ENCODE assay signal across 9 cellular contexts in genomic region chr5:52771343-52772039, GRCh38. TPM values are rescaled to one million over a fixed set of nuclear protein-coding genes. Genes with fewer than 3 reads are reported as not detected.
DNase-seq lines count a peak whose midpoint lies in the region; ATAC-seq and TF ChIP-seq lines count a peak whose summit lies in the region.
"Had no signal": no experiment of that assay in that cellular context is flagged by ENCODE, and none has a peak within 500 bp of the region (broad histone marks: within the 10 kb centered on the region; RNA-seq: fewer than 3 reads in every experiment).

No MANE protein-coding gene starts in this region.

- H3K36me3 ChIP-seq in KMS-11 (ENCODE audit: insufficient read depth): no peaks in the 10 kb centered on the region
- H3K36me3 ChIP-seq in parathyroid adenoma (ENCODE audit: control insufficient read depth, insufficient read depth, low read length): no peaks in the 10 kb centered on the region
- H3K36me3 ChIP-seq in thyroid gland: no peaks in the 10 kb centered on the region

- no peak overlapping the region for H3K27ac ChIP-seq in KMS-11
- no peak overlapping the region for H3K27ac ChIP-seq in parathyroid adenoma
- peak overlapping the region in 1 of 3 donors; percentile 16 for H3K27ac ChIP-seq in thyroid gland

- H3K79me2 ChIP-seq in KMS-11 (ENCODE audit: insufficient read depth, low read depth) (no peaks in the 10 kb centered on the region), parathyroid adenoma (no peaks in the 10 kb centered on the region)

- CTCF ChIA-PET in Calu3 (lab: Charles Lee): no interaction called here

- 75 to 77% methylated on average over 3 of the region's 3 CpGs for WGBS in thyroid gland, 2 donors

- no peak overlapping the region for H3K9ac ChIP-seq in KMS-11
- H3K9ac ChIP-seq in parathyroid adenoma: no peak overlapping the region

- H3K27me3 ChIP-seq in KMS-11 (ENCODE audit: insufficient read depth, low read depth): no peaks in the 10 kb centered on the region
- H3K27me3 ChIP-seq in parathyroid adenoma (ENCODE audit: control insufficient read depth, insufficient read depth, low read length): no peaks in the 10 kb centered on the region
- H3K27me3 ChIP-seq in thyroid gland: no peaks in the 10 kb centered on the region

- intact Hi-C loops in Calu3 (cut with micrococcal nuclease; ENCODE audit: unreplicated experiment) (no loop called here), thyroid gland (cut with DNase I) (no loop called here)

- H3K4me1 ChIP-seq in KMS-11 (ENCODE audit: low read depth, poor library complexity, severe bottlenecking) (peaks cover 18% of the 10 kb centered on the region), parathyroid adenoma (peaks cover 10% of the 10 kb centered on the region), thyroid gland (no peaks in the 10 kb centered on the region)

- no peak overlapping the region for H3K4me3 Mint-ChIP-seq in Calu3 (ENCODE audit: low read depth, unreplicated experiment)

- H4K20me1 ChIP-seq in KMS-11 (ENCODE audit: insufficient read depth): no peaks in the 10 kb centered on the region

- H3K9me3 ChIP-seq in parathyroid adenoma (ENCODE audit: control insufficient read depth, low read length) (no peaks in the 10 kb centered on the region), thyroid gland (no peaks in the 10 kb centered on the region)

- H3K36me3 Mint-ChIP-seq in Calu3 (ENCODE audit: insufficient read depth, unreplicated experiment): no peaks in the 10 kb centered on the region

- no peak overlapping the region for H3K4me3 ChIP-seq in KMS-11 (IDR thresholded peaks at IDR 0.05; ENCODE audit: insufficient read depth, low read depth, low read length)
- H3K4me3 ChIP-seq in parathyroid adenoma (ENCODE audit: low read depth, low read length): no peak overlapping the region
- H3K4me3 ChIP-seq in thyroid gland (replicated peaks in 1 of 3): no peak overlapping the region

- no peaks in the 10 kb centered on the region for H3K27me3 Mint-ChIP-seq in Calu3 (ENCODE audit: unreplicated experiment)

- H2AFZ ChIP-seq in KMS-11 (ENCODE audit: low read depth) (no peak overlapping the region), parathyroid adenoma (peak overlapping the region; percentile 31)

- peak; percentile 98 for ATAC-seq in GM18870 (IDR thresholded peaks at IDR 0.05; ENCODE audit: unreplicated experiment)
- peak; percentile 98 for ATAC-seq in HG02571 (IDR thresholded peaks at IDR 0.05; ENCODE audit: unreplicated experiment)

- TF ChIP-seq POLR2A in thyroid gland (IDR thresholded peaks at IDR 0.05): no peak

- no peak overlapping the region for H3K27ac Mint-ChIP-seq in Calu3 (ENCODE audit: unreplicated experiment)

- DNase-seq in NCI-H2171 treated with DMSO at 0.1 percent for 48 hours (lab: John Stamatoyannopoulos, UW) (no peak), Calu3 (no peak), NCI-H1436 treated with DMSO at 0.1 percent for 48 hours (lab: John Stamatoyannopoulos, UW) (no peak), thyroid gland (no peak)
- DNase-seq: NCI-H1105 had no signal

- TF ChIP-seq CTCF in KMS-11 (conservative IDR thresholded peaks at IDR 0.05; ENCODE audit: low read depth, low read length): no peak
- no peak for TF ChIP-seq CTCF in parathyroid adenoma (IDR thresholded peaks at IDR 0.05)
- TF ChIP-seq CTCF in Calu3 (IDR thresholded peaks at IDR 0.05; ENCODE audit: unreplicated experiment): no peak
- no peak for TF ChIP-seq CTCF in thyroid gland (IDR thresholded peaks at IDR 0.05)

- H3K9me3 Mint-ChIP-seq in Calu3 (ENCODE audit: low read depth, unreplicated experiment): no peaks in the 10 kb centered on the region

- peak overlapping the region; percentile 44; the same call in 1 of the 2 replicates for H3K4me2 ChIP-seq in KMS-11
- H3K4me2 ChIP-seq in parathyroid adenoma (ENCODE audit: low read length): no peak overlapping the region

- no TSS peak for BruUV-seq in Calu3 (replicated peaks; lab: Mats Ljungman, UMichigan)

- H3K4me1 Mint-ChIP-seq in Calu3 (ENCODE audit: low read depth, unreplicated experiment): no peaks in the 10 kb centered on the region

RNA-seq across cellular contexts. Expression of gene ITGA1, which starts 16.2 kb away (rescaled TPM):
- total RNA-seq in Calu3 (2022) (18.9 and 20.2 TPM in 2 replicates), thyroid gland (10 to 100 TPM; 38.7 to 85.9 (median 52.6) TPM)

RNA-seq across cellular contexts. Expression of gene PELO, which starts 16.2 kb away (rescaled TPM):
- total RNA-seq in Calu3 (2022) (24.6 and 26.4 TPM in 2 replicates), thyroid gland (10 to 100 TPM; 20.0 to 37.0 (median 23.3) TPM)
